In genomic region chr6:104639671-104640070, GRCh38 we compare ENCODE assay signal across 9 cellular contexts.
DNase-seq lines count a peak whose midpoint lies in the region; ATAC-seq lines count a peak whose summit lies in the region.
"Had no signal": no experiment of that assay in that cellular context is flagged by ENCODE, and none has a peak within 500 bp of the region (broad histone marks: within the 10 kb centered on the region; RNA-seq: fewer than 3 reads in every experiment).

No MANE protein-coding gene starts in this region.

- CTCF ChIA-PET in activated CD8-positive, alpha-beta memory T cell treated with anti-CD3 and anti-CD28 coated beads, Interleukin-2, amount 10 ng/mL, durations not matched to agents 7 days and 5 days (lab: Charles Lee): no interaction called here

- ATAC-seq in GM21723 (IDR thresholded peaks at IDR 0.05; ENCODE audit: unreplicated experiment): peak; percentile 98
- ATAC-seq in Right ventricle myocardium superior (ENCODE audit: poor library complexity): peak; percentile 66
- ATAC-seq in esophagus mucosa: no peak
- no peak for ATAC-seq in stimulated activated memory B cell treated with anti-CD40 and anti-IgM and Interleukin-4, amounts not matched to agents 10 μg/mL and 1 μg/mL and 100 μg/mL, for 72 hours
- ATAC-seq in activated CD8-positive, alpha-beta memory T cell treated with anti-CD3 and anti-CD28 coated beads, Interleukin-2, amount 10 ng/mL, durations not matched to agents 7 days and 5 days: no peak

- intact Hi-C loops in Right ventricle myocardium superior (cut with DNase I): no loop called here

- no peak overlapping the region for H3K4me3 Mint-ChIP-seq in stimulated activated memory B cell treated with anti-CD40 and anti-IgM and Interleukin-4, amounts not matched to agents 10 μg/mL and 1 μg/mL and 100 μg/mL, for 72 hours
- no peak overlapping the region for H3K4me3 Mint-ChIP-seq in activated CD8-positive, alpha-beta memory T cell treated with anti-CD3 and anti-CD28 coated beads, Interleukin-2, amount 10 ng/mL, durations not matched to agents 7 days and 5 days

- DNase-seq in GF-D8 (lab: John Stamatoyannopoulos, UW) (peak; percentile 42), Kasumi-1 (lab: John Stamatoyannopoulos, UW) (peak; percentile 41 to 57), Right ventricle myocardium superior (no peak), DMS79 (lab: John Stamatoyannopoulos, UW) (no peak)
- no peak for DNase-seq in activated CD8-positive, alpha-beta memory T cell treated with anti-CD3 and anti-CD28 coated beads, Interleukin-2, amount 10 ng/mL, durations not matched to agents 7 days and 5 days
- DNase-seq: stimulated activated naive CD4-positive, alpha-beta T cell treated with Interleukin-2 at 50 U/mL for 16 hours had no signal

- H3K27me3 Mint-ChIP-seq in stimulated activated memory B cell treated with anti-CD40 and anti-IgM and Interleukin-4, amounts not matched to agents 10 μg/mL and 1 μg/mL and 100 μg/mL, for 72 hours: no peaks in the 10 kb centered on the region
- H3K27me3 Mint-ChIP-seq in activated CD8-positive, alpha-beta memory T cell treated with anti-CD3 and anti-CD28 coated beads, Interleukin-2, amount 10 ng/mL, durations not matched to agents 7 days and 5 days: peaks cover 5% of the 10 kb centered on the region

- H3K27ac Mint-ChIP-seq in stimulated activated memory B cell treated with anti-CD40 and anti-IgM and Interleukin-4, amounts not matched to agents 10 μg/mL and 1 μg/mL and 100 μg/mL, for 72 hours: no peak overlapping the region
- no peak overlapping the region for H3K27ac Mint-ChIP-seq in activated CD8-positive, alpha-beta memory T cell treated with anti-CD3 and anti-CD28 coated beads, Interleukin-2, amount 10 ng/mL, durations not matched to agents 7 days and 5 days

- H3K9me3 Mint-ChIP-seq in stimulated activated memory B cell treated with anti-CD40 and anti-IgM and Interleukin-4, amounts not matched to agents 10 μg/mL and 1 μg/mL and 100 μg/mL, for 72 hours: no peaks in the 10 kb centered on the region
- no peaks in the 10 kb centered on the region for H3K9me3 Mint-ChIP-seq in activated CD8-positive, alpha-beta memory T cell treated with anti-CD3 and anti-CD28 coated beads, Interleukin-2, amount 10 ng/mL, durations not matched to agents 7 days and 5 days (ENCODE audit: low read depth)

- no peaks in the 10 kb centered on the region for H3K36me3 Mint-ChIP-seq in stimulated activated memory B cell treated with anti-CD40 and anti-IgM and Interleukin-4, amounts not matched to agents 10 μg/mL and 1 μg/mL and 100 μg/mL, for 72 hours
- H3K36me3 Mint-ChIP-seq in activated CD8-positive, alpha-beta memory T cell treated with anti-CD3 and anti-CD28 coated beads, Interleukin-2, amount 10 ng/mL, durations not matched to agents 7 days and 5 days: no peaks in the 10 kb centered on the region

- H3K4me1 Mint-ChIP-seq in stimulated activated memory B cell treated with anti-CD40 and anti-IgM and Interleukin-4, amounts not matched to agents 10 μg/mL and 1 μg/mL and 100 μg/mL, for 72 hours: no peaks in the 10 kb centered on the region
- peaks cover 10% of the 10 kb centered on the region for H3K4me1 Mint-ChIP-seq in activated CD8-positive, alpha-beta memory T cell treated with anti-CD3 and anti-CD28 coated beads, Interleukin-2, amount 10 ng/mL, durations not matched to agents 7 days and 5 days

Comparison
In these comparisons a context has a peak if more than half of its experiments do, and no peak if none do; other contexts are left out.
1. DNase-seq: peak in GF-D8 (single experiment) and Kasumi-1 (2 of 2); none in Right ventricle myocardium superior (single experiment), DMS79 (single experiment) and activated CD8-positive, alpha-beta memory T cell treated with anti-CD3 and anti-CD28 coated beads, Interleukin-2, amount 10 ng/mL, durations not matched to agents 7 days and 5 days (single experiment).
2. ATAC-seq: peak in GM21723 (single experiment) and Right ventricle myocardium superior (single experiment); none in esophagus mucosa (single experiment), stimulated activated memory B cell treated with anti-CD40 and anti-IgM and Interleukin-4, amounts not matched to agents 10 μg/mL and 1 μg/mL and 100 μg/mL, for 72 hours (single experiment) and activated CD8-positive, alpha-beta memory T cell treated with anti-CD3 and anti-CD28 coated beads, Interleukin-2, amount 10 ng/mL, durations not matched to agents 7 days and 5 days (single experiment).